Comparison of ENCODE assay signal across 22 cellular contexts in genomic region chr9:126586236-126586635, GRCh38. TPM values are rescaled to one million over a fixed set of nuclear protein-coding genes. Genes with fewer than 3 reads are reported as not detected.
DNase-seq lines count a peak whose midpoint lies in the region; TF ChIP-seq lines count a peak whose summit lies in the region.
"Had no signal": no experiment of that assay in that cellular context is flagged by ENCODE, and none has a peak within 500 bp of the region (broad histone marks: within the 10 kb centered on the region; RNA-seq: fewer than 3 reads in every experiment).

No MANE protein-coding gene starts in this region.

- no peaks in the 10 kb centered on the region for H3F3A ChIP-seq in neural progenitor cell (ENCODE audit: low read depth)

- no peaks in the 10 kb centered on the region for H3K36me3 ChIP-seq in neural progenitor cell
- H3K36me3 ChIP-seq: BE2C, BLaER1 had no signal

- H3K27ac Mint-ChIP-seq in endothelial cell (ENCODE audit: unreplicated experiment) (peak overlapping the region; percentile 66), neural progenitor cell (peak overlapping the region; percentile 75)
- H3K27ac Mint-ChIP-seq: CD14-positive monocyte; CD8-positive, alpha-beta memory T cell had no signal

- H2AFZ ChIP-seq in neural progenitor cell (replicated peaks), result no peak overlapping the region

- H3K27me3 ChIP-seq in neural progenitor cell, result no peaks in the 10 kb centered on the region
- H3K27me3 ChIP-seq: BE2C, BLaER1 had no signal

- no peak overlapping the region for H3K4me2 ChIP-seq in neural progenitor cell
- H3K4me2 ChIP-seq: BLaER1 had no signal

- no peak for TF ChIP-seq CTCF in endothelial cell (IDR thresholded peaks at IDR 0.05; ENCODE audit: unreplicated experiment)
- no peak for TF ChIP-seq CTCF in neural progenitor cell (IDR thresholded peaks at IDR 0.05)

- no peaks in the 10 kb centered on the region for H3K9me3 ChIP-seq in neural progenitor cell (ENCODE audit: low read depth)
- H3K9me3 ChIP-seq: BE2C, BLaER1 had no signal

- H4K20me1 ChIP-seq in neural progenitor cell (ENCODE audit: low read depth), result no peaks in the 10 kb centered on the region
- H4K20me1 ChIP-seq: BLaER1 had no signal

- H3K79me2 ChIP-seq in neural progenitor cell (ENCODE audit: low read depth), result no peaks in the 10 kb centered on the region

- H3K4me3 Mint-ChIP-seq in endothelial cell (ENCODE audit: unreplicated experiment) (no peak overlapping the region), neural progenitor cell (no peak overlapping the region)
- H3K4me3 Mint-ChIP-seq: CD14-positive monocyte; CD4-positive, alpha-beta memory T cell; CD8-positive, alpha-beta memory T cell had no signal

- no peak overlapping the region for H3K27ac ChIP-seq in neural progenitor cell
- H3K27ac ChIP-seq: BLaER1 had no signal

- H3K36me3 Mint-ChIP-seq in endothelial cell (ENCODE audit: low read depth, unreplicated experiment), result no peaks in the 10 kb centered on the region
- no peaks in the 10 kb centered on the region for H3K36me3 Mint-ChIP-seq in neural progenitor cell
- H3K36me3 Mint-ChIP-seq: CD14-positive monocyte; CD4-positive, alpha-beta memory T cell; CD4-positive, CD25-positive, alpha-beta regulatory T cell; CD8-positive, alpha-beta memory T cell had no signal

- H3K4me1 ChIP-seq in neural progenitor cell, result no peaks in the 10 kb centered on the region
- H3K4me1 ChIP-seq: BLaER1 had no signal

- peaks cover 8% of the 10 kb centered on the region for H3K27me3 Mint-ChIP-seq in endothelial cell (ENCODE audit: unreplicated experiment)
- H3K27me3 Mint-ChIP-seq in neural progenitor cell (ENCODE audit: insufficient read depth, low read depth), result peaks cover 10% of the 10 kb centered on the region

- no peak for DNase-seq in endothelial cell (ENCODE audit: low spot score)
- DNase-seq in neural progenitor cell (ENCODE audit: low spot score), result no peak
- DNase-seq in NCI-H1105 treated with DMSO at 0.1 percent for 48 hours (lab: John Stamatoyannopoulos, UW), result no peak
- DNase-seq in NCI-H345 treated with DMSO at 0.1 percent for 48 hours (lab: John Stamatoyannopoulos, UW; ENCODE audit: unreplicated experiment), result no peak
- DNase-seq in occipital lobe (lab: John Stamatoyannopoulos, UW), result no peak
- DNase-seq: 8988T; ACHN; BE2C; C1 segment of cervical spinal cord; CD4-positive, alpha-beta memory T cell; CD4-positive, CD25-positive, alpha-beta regulatory T cell; CD8-positive, alpha-beta memory T cell; COR-L47; DMS 273 treated with DMSO at 0.1 percent for 48 hours; DMS153; DMS53; DMS79; DND-41; GF-D8 had no signal

- no peak overlapping the region for H3K4me3 ChIP-seq in neural progenitor cell
- H3K4me3 ChIP-seq: BLaER1 had no signal

- H3K9me3 Mint-ChIP-seq in endothelial cell (ENCODE audit: unreplicated experiment) (no peaks in the 10 kb centered on the region), neural progenitor cell (peaks cover 5% of the 10 kb centered on the region)
- H3K9me3 Mint-ChIP-seq: CD4-positive, alpha-beta memory T cell; CD8-positive, alpha-beta memory T cell had no signal

- peaks cover 18% of the 10 kb centered on the region for H3K4me1 Mint-ChIP-seq in endothelial cell (ENCODE audit: unreplicated experiment)
- peaks cover 32% of the 10 kb centered on the region for H3K4me1 Mint-ChIP-seq in neural progenitor cell
- H3K4me1 Mint-ChIP-seq: CD14-positive monocyte; CD8-positive, alpha-beta memory T cell had no signal

- no peak overlapping the region for H3K9ac ChIP-seq in neural progenitor cell
- H3K9ac ChIP-seq: BLaER1 had no signal

RNA-seq across cellular contexts. Expression of gene LMX1B, which starts 27.5 kb away (rescaled TPM):
- total RNA-seq in endothelial cell (ENCODE audit: unreplicated experiment) (0.26 TPM), neural progenitor cell (ENCODE audit: low replicate concordance) (0.19 and 0.50 TPM in 2 replicates), occipital lobe (not detected)
- total RNA-seq: A673; CD4-positive, alpha-beta memory T cell; CD4-positive, CD25-positive, alpha-beta regulatory T cell; CD8-positive, alpha-beta memory T cell had no signal
